ENCODE assay signal across 9 cellular contexts in genomic region chr1:159005676-159006075, GRCh38. TPM values are rescaled to one million over a fixed set of nuclear protein-coding genes. Genes with fewer than 3 reads are reported as not detected.
A peak's percentile ranks its signal among the peaks of the same experiment; 100 is the strongest.
DNase-seq lines count a peak whose midpoint lies in the region; ATAC-seq lines count a peak whose summit lies in the region.
"Had no signal": no experiment of that assay in that cellular context is flagged by ENCODE, and none has a peak within 500 bp of the region (broad histone marks: within the 10 kb centered on the region; RNA-seq: fewer than 3 reads in every experiment).

No MANE protein-coding gene starts in this region.

- no peaks in the 10 kb centered on the region for H3K27me3 Mint-ChIP-seq in activated naive CD8-positive, alpha-beta T cell treated with anti-CD3 and anti-CD28 coated beads, Interleukin-2, amount 10 ng/mL, durations not matched to agents 7 days and 5 days
- no peaks in the 10 kb centered on the region for H3K27me3 Mint-ChIP-seq in stimulated activated naive B cell treated with anti-CD40 and anti-IgM and Interleukin-4, amounts not matched to agents 10 μg/mL and 1 μg/mL and 100 μg/mL, for 72 hours

- peaks cover 25% of the 10 kb centered on the region for H3K4me1 Mint-ChIP-seq in activated naive CD8-positive, alpha-beta T cell treated with anti-CD3 and anti-CD28 coated beads, Interleukin-2, amount 10 ng/mL, durations not matched to agents 7 days and 5 days
- H3K4me1 Mint-ChIP-seq in stimulated activated naive B cell treated with anti-CD40 and anti-IgM and Interleukin-4, amounts not matched to agents 10 μg/mL and 1 μg/mL and 100 μg/mL, for 72 hours: peaks cover 28 to 45% of the 10 kb centered on the region in 2 donors

- H3K36me3 Mint-ChIP-seq in activated naive CD8-positive, alpha-beta T cell treated with anti-CD3 and anti-CD28 coated beads, Interleukin-2, amount 10 ng/mL, durations not matched to agents 7 days and 5 days: peaks cover 12% of the 10 kb centered on the region
- peaks cover 5 to 9% of the 10 kb centered on the region in 2 donors for H3K36me3 Mint-ChIP-seq in stimulated activated naive B cell treated with anti-CD40 and anti-IgM and Interleukin-4, amounts not matched to agents 10 μg/mL and 1 μg/mL and 100 μg/mL, for 72 hours

- no peaks in the 10 kb centered on the region for H3K9me3 Mint-ChIP-seq in activated naive CD8-positive, alpha-beta T cell treated with anti-CD3 and anti-CD28 coated beads, Interleukin-2, amount 10 ng/mL, durations not matched to agents 7 days and 5 days
- H3K9me3 Mint-ChIP-seq in stimulated activated naive B cell treated with anti-CD40 and anti-IgM and Interleukin-4, amounts not matched to agents 10 μg/mL and 1 μg/mL and 100 μg/mL, for 72 hours: no peaks in the 10 kb centered on the region

- peak overlapping the region; percentile 13 for H3K27ac Mint-ChIP-seq in activated naive CD8-positive, alpha-beta T cell treated with anti-CD3 and anti-CD28 coated beads, Interleukin-2, amount 10 ng/mL, durations not matched to agents 7 days and 5 days
- peak overlapping the region; percentile 63 for H3K27ac Mint-ChIP-seq in stimulated activated naive B cell treated with anti-CD40 and anti-IgM and Interleukin-4, amounts not matched to agents 10 μg/mL and 1 μg/mL and 100 μg/mL, for 72 hours

- POLR2A ChIA-PET in activated naive CD8-positive, alpha-beta T cell treated with anti-CD3 and anti-CD28 coated beads, Interleukin-2, amount 10 ng/mL, durations not matched to agents 7 days and 5 days (lab: Charles Lee): no interaction called here

- no peak overlapping the region for H3K4me3 Mint-ChIP-seq in activated naive CD8-positive, alpha-beta T cell treated with anti-CD3 and anti-CD28 coated beads, Interleukin-2, amount 10 ng/mL, durations not matched to agents 7 days and 5 days
- peak overlapping the region in 1 of 2 donors; percentile 1 for H3K4me3 Mint-ChIP-seq in stimulated activated naive B cell treated with anti-CD40 and anti-IgM and Interleukin-4, amounts not matched to agents 10 μg/mL and 1 μg/mL and 100 μg/mL, for 72 hours

- DNase-seq in DMS 273 (lab: John Stamatoyannopoulos, UW; ENCODE audit: unreplicated experiment) (peak; percentile 14), DMS 273 treated with DMSO at 0.1 percent for 48 hours (lab: John Stamatoyannopoulos, UW) (no peak), iPS-NIHi11 (ENCODE audit: low spot score) (peak; percentile 22), SW480 (ENCODE audit: low spot score) (no peak)
- no peak for DNase-seq in activated naive CD8-positive, alpha-beta T cell treated with anti-CD3 and anti-CD28 coated beads, Interleukin-2, amount 10 ng/mL, durations not matched to agents 7 days and 5 days
- no peak for DNase-seq in stimulated activated naive B cell treated with anti-CD40 and anti-IgM and Interleukin-4, amounts not matched to agents 10 μg/mL and 1 μg/mL and 100 μg/mL, for 72 hours
- no peak for DNase-seq in activated CD4-positive, CD25-positive, alpha-beta regulatory T cell (lab: John Stamatoyannopoulos, UW)
- DNase-seq: midbrain had no signal

- no peak for ATAC-seq in activated naive CD8-positive, alpha-beta T cell treated with anti-CD3 and anti-CD28 coated beads, Interleukin-2, amount 10 ng/mL, durations not matched to agents 7 days and 5 days (ENCODE audit: low read depth)
- ATAC-seq in stimulated activated naive B cell treated with anti-CD40 and anti-IgM and Interleukin-4, amounts not matched to agents 10 μg/mL and 1 μg/mL and 100 μg/mL, for 72 hours (replicated peaks): peak in 1 of 2 donors; percentile 41
- ATAC-seq in GM19467 (IDR thresholded peaks at IDR 0.05; ENCODE audit: unreplicated experiment): no peak

RNA-seq across cellular contexts. Expression of gene IFI16, which starts 4.0 kb away (rescaled TPM):
- total RNA-seq in activated naive CD8-positive, alpha-beta T cell treated with anti-CD3 and anti-CD28 coated beads, Interleukin-2, amount 10 ng/mL, durations not matched to agents 7 days and 5 days: 100 to 1,000 TPM; 295 to 300 TPM

Comparison
In these comparisons a context has a peak if more than half of its experiments do, and no peak if none do; other contexts are left out.
1. DNase-seq: peak in DMS 273 (single experiment) and iPS-NIHi11 (single experiment); none in DMS 273 treated with DMSO at 0.1 percent for 48 hours (single experiment), activated naive CD8-positive, alpha-beta T cell treated with anti-CD3 and anti-CD28 coated beads, Interleukin-2, amount 10 ng/mL, durations not matched to agents 7 days and 5 days (single experiment), stimulated activated naive B cell treated with anti-CD40 and anti-IgM and Interleukin-4, amounts not matched to agents 10 μg/mL and 1 μg/mL and 100 μg/mL, for 72 hours (single experiment), activated CD4-positive, CD25-positive, alpha-beta regulatory T cell (0 of 4) and SW480 (single experiment).